ENCODE assay signal across 1 cellular context in the genomic region with DNA sequence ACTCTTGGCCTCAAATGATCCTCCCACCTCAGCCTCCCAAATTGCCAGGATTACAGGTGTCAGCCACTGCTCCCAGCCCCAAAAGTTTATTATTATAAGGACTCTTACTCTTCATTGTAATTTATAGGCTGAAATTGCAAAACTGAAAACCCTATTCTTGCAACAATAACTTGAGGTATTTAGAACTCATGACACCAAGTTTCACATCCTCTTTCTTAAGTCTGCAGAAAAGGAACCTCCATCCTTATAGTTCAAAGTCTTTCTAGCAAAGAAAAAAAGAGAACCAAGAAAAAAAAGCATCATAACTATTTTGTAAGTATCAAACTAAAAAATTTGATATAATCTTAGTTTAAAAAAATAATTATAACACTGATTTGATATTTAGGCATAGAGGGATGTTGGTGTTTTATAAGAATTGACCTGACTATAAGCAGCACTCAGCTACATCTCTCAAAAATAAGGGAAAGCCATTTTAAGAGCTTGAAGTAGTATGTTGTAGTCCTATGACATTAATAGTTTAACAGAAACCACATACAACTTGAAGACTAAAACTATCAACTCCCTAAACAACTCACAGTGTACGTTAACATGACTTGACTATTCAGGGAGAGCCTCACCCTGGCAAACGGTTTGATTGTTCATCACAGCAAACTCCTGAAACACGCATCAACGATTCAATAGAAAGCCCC.
TF ChIP-seq lines count a peak whose summit lies in the region.

No MANE protein-coding gene starts in this region.

TF ChIP-seq in GM12878, 131 proteins besides CTCF, POLR2A, EP300 and RAD21 (continued from another document and continues in another):
- TF ChIP-seq, protein P1, sequence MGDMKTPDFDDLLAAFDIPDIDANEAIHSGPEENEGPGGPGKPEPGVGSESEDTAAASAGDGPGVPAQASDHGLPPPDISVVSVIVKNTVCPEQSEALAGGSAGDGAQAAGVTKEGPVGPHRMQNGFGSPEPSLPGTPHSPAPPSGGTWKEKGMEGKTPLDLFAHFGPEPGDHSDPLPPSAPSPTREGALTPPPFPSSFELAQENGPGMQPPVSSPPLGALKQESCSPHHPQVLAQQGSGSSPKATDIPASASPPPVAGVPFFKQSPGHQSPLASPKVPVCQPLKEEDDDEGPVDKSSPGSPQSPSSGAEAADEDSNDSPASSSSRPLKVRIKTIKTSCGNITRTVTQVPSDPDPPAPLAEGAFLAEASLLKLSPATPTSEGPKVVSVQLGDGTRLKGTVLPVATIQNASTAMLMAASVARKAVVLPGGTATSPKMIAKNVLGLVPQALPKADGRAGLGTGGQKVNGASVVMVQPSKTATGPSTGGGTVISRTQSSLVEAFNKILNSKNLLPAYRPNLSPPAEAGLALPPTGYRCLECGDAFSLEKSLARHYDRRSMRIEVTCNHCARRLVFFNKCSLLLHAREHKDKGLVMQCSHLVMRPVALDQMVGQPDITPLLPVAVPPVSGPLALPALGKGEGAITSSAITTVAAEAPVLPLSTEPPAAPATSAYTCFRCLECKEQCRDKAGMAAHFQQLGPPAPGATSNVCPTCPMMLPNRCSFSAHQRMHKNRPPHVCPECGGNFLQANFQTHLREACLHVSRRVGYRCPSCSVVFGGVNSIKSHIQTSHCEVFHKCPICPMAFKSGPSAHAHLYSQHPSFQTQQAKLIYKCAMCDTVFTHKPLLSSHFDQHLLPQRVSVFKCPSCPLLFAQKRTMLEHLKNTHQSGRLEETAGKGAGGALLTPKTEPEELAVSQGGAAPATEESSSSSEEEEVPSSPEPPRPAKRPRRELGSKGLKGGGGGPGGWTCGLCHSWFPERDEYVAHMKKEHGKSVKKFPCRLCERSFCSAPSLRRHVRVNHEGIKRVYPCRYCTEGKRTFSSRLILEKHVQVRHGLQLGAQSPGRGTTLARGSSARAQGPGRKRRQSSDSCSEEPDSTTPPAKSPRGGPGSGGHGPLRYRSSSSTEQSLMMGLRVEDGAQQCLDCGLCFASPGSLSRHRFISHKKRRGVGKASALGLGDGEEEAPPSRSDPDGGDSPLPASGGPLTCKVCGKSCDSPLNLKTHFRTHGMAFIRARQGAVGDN (IDR thresholded peaks at IDR 0.05) = 0 out of 2 replicates have a peak, but pooled peaks have one; percentile 13
- TF ChIP-seq BCL11A (IDR thresholded peaks at IDR 0.05; ENCODE audit: low read depth, low read length) (peak; percentile 22; the same call in 1 of the 2 replicates), STAT1 (conservative IDR thresholded peaks at IDR 0.05) (no peak), IRF5 (IDR thresholded peaks at IDR 0.05; ENCODE audit: borderline replicate concordance) (no peak), ZZZ3 (IDR thresholded peaks at IDR 0.05; ENCODE audit: control insufficient read depth, insufficient read length, low read depth) (no peak), RELB (IDR thresholded peaks at IDR 0.05; ENCODE audit: low read depth) (peak; percentile 78), SMAD5 (IDR thresholded peaks at IDR 0.05; ENCODE audit: low read depth) (no peak), BCL3 (IDR thresholded peaks at IDR 0.05; ENCODE audit: borderline replicate concordance, insufficient read depth, low read depth, low read length, poor library complexity, severe bottlenecking) (no peak), YBX1 (IDR thresholded peaks at IDR 0.05) (no peak), MTA2 (IDR thresholded peaks at IDR 0.05; ENCODE audit: low read depth) (peak; percentile 70; the same call in 1 of the 2 replicates), IRF3 (IDR thresholded peaks at IDR 0.05) (no peak), SP1 (IDR thresholded peaks at IDR 0.05; ENCODE audit: low read depth, low read length) (no peak), ZBTB33 (IDR thresholded peaks at IDR 0.05) (no peak), MAX (IDR thresholded peaks at IDR 0.05; ENCODE audit: low read depth, low read length) (no peak), NR2C1 (IDR thresholded peaks at IDR 0.05) (no peak), EZH2 (IDR thresholded peaks at IDR 0.05; ENCODE audit: borderline replicate concordance, control insufficient read depth, low read depth, low read length) (no peak), HCFC1 (IDR thresholded peaks at IDR 0.05; ENCODE audit: low read length) (no peak), ZSCAN29 (IDR thresholded peaks at IDR 0.05) (no peak), IKZF1 (conservative IDR thresholded peaks at IDR 0.05) (peak; percentile 22; the same call in 1 of the 2 replicates), IRF4 (IDR thresholded peaks at IDR 0.05; ENCODE audit: low read depth, low read length) (peak; percentile 42; the same call in 1 of the 2 replicates), ATF7 (IDR thresholded peaks at IDR 0.05; ENCODE audit: low read depth) (peak; percentile 40), PML (IDR thresholded peaks at IDR 0.05; ENCODE audit: low read length) (peak; percentile 65; the same call in 1 of the 2 replicates), ZNF274 (IDR thresholded peaks at IDR 0.05; ENCODE audit: insufficient read depth, insufficient read length) (no peak), CHD2 (IDR thresholded peaks at IDR 0.05; ENCODE audit: borderline replicate concordance, low read depth, low read length) (no peak; the same call in 1 of the 2 replicates), POLR2AphosphoS5 (IDR thresholded peaks at IDR 0.05; ENCODE audit: low read length) (no peak), BMI1 (IDR thresholded peaks at IDR 0.05; ENCODE audit: borderline replicate concordance) (no peak; the same call in 1 of the 2 replicates)
- TF ChIP-seq, protein P2, sequence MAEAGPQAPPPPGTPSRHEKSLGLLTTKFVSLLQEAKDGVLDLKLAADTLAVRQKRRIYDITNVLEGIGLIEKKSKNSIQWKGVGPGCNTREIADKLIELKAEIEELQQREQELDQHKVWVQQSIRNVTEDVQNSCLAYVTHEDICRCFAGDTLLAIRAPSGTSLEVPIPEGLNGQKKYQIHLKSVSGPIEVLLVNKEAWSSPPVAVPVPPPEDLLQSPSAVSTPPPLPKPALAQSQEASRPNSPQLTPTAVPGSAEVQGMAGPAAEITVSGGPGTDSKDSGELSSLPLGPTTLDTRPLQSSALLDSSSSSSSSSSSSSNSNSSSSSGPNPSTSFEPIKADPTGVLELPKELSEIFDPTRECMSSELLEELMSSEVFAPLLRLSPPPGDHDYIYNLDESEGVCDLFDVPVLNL (IDR thresholded peaks at IDR 0.05; ENCODE audit: low read depth, low read length) = no peak
- TF ChIP-seq, protein P3, sequence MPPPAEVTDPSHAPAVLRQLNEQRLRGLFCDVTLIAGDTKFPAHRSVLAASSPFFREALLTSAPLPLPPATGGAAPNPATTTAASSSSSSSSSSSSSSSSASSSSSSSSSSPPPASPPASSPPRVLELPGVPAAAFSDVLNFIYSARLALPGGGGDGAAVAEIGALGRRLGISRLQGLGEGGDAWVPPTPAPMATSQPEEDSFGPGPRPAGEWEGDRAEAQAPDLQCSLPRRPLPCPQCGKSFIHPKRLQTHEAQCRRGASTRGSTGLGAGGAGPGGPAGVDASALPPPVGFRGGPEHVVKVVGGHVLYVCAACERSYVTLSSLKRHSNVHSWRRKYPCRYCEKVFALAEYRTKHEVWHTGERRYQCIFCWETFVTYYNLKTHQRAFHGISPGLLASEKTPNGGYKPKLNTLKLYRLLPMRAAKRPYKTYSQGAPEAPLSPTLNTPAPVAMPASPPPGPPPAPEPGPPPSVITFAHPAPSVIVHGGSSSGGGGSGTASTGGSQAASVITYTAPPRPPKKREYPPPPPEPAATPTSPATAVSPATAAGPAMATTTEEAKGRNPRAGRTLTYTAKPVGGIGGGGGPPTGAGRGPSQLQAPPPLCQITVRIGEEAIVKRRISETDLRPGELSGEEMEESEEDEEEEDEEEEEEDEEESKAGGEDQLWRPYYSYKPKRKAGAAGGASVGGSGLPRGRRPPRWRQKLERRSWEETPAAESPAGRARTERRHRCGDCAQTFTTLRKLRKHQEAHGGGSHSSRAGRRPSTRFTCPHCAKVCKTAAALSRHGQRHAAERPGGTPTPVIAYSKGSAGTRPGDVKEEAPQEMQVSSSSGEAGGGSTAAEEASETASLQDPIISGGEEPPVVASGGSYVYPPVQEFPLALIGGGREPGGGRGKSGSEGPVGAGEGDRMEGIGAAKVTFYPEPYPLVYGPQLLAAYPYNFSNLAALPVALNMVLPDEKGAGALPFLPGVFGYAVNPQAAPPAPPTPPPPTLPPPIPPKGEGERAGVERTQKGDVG (CRISPR knock-in tag; IDR thresholded peaks at IDR 0.05) = no peak
- TF ChIP-seq, protein P4, sequence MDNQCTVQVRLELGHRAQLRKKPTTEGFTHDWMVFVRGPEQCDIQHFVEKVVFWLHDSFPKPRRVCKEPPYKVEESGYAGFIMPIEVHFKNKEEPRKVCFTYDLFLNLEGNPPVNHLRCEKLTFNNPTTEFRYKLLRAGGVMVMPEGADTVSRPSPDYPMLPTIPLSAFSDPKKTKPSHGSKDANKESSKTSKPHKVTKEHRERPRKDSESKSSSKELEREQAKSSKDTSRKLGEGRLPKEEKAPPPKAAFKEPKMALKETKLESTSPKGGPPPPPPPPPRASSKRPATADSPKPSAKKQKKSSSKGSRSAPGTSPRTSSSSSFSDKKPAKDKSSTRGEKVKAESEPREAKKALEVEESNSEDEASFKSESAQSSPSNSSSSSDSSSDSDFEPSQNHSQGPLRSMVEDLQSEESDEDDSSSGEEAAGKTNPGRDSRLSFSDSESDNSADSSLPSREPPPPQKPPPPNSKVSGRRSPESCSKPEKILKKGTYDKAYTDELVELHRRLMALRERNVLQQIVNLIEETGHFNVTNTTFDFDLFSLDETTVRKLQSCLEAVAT (IDR thresholded peaks at IDR 0.05) = no peak; the same call in 1 of the 2 replicates
